Comparison of ENCODE assay signal across 20 cellular contexts in genomic region chr7:54947266-54947665, GRCh38.
DNase-seq lines count a peak whose midpoint lies in the region; ATAC-seq and TF ChIP-seq lines count a peak whose summit lies in the region.
"Had no signal": no experiment of that assay in that cellular context is flagged by ENCODE, and none has a peak within 500 bp of the region (broad histone marks: within the 10 kb centered on the region; RNA-seq: fewer than 3 reads in every experiment).

No MANE protein-coding gene starts in this region.

- H3K9me3 Mint-ChIP-seq in MCF 10A (ENCODE audit: unreplicated experiment) (peaks cover 4% of the 10 kb centered on the region), type B pancreatic cell (no peaks in the 10 kb centered on the region)
- H3K9me3 Mint-ChIP-seq: CD8-positive, alpha-beta T cell had no signal

- CTCF ChIA-PET in MCF 10A (lab: Yijun Ruan, JAX): interaction anchor here (0.8 to 1.9 kb wide), 4 partner anchors 21 to 307 kb away, joined by 3 to 10 read pairs (median 4); no protein-coding TSS in a partner anchor

- TF ChIP-seq POLR2A in breast epithelium (IDR thresholded peaks at IDR 0.05) (no peak), vagina (IDR thresholded peaks at IDR 0.05) (no peak)

- intact Hi-C loops in MCF 10A (cut with micrococcal nuclease) (no loop called here), breast epithelium (cut with DNase I; ENCODE audit: low total_unique reads) (no loop called here), vagina (cut with DNase I) (no loop called here)

- POLR2A ChIA-PET in MCF 10A (lab: Yijun Ruan, JAX): interaction anchor here (0.5 to 4.3 kb wide), 17 partner anchors 8 to 239 kb away, joined by 3 to 126 read pairs (median 5); partner anchors contain the start of genes EGFR and SEC61G

- BruUV-seq in MCF 10A (replicated peaks; lab: Mats Ljungman, UMichigan): no TSS peak

- H3K27me3 Mint-ChIP-seq in MCF 10A (ENCODE audit: insufficient read depth, unreplicated experiment): no peaks in the 10 kb centered on the region
- H3K27me3 Mint-ChIP-seq in type B pancreatic cell: no peaks in the 10 kb centered on the region
- H3K27me3 Mint-ChIP-seq: B cell had no signal

- no peaks in the 10 kb centered on the region for H3K27me3 ChIP-seq in breast epithelium
- no peaks in the 10 kb centered on the region for H3K27me3 ChIP-seq in foreskin keratinocyte
- H3K27me3 ChIP-seq in vagina: no peaks in the 10 kb centered on the region
- H3K27me3 ChIP-seq: BLaER1 treated with 17β-estradiol and CSF1 and Interleukin-3, amounts not matched to agents 10 nM and 100 nM had no signal

- H3K36me3 ChIP-seq in breast epithelium: no peaks in the 10 kb centered on the region
- H3K36me3 ChIP-seq in vagina: no peaks in the 10 kb centered on the region
- H3K36me3 ChIP-seq: BLaER1 treated with 17β-estradiol and CSF1 and Interleukin-3, amounts not matched to agents 10 nM and 100 nM had no signal

- H3K36me3 Mint-ChIP-seq in MCF 10A (ENCODE audit: insufficient read depth, unreplicated experiment) (peaks cover 7% of the 10 kb centered on the region), type B pancreatic cell (no peaks in the 10 kb centered on the region)
- H3K36me3 Mint-ChIP-seq: CD8-positive, alpha-beta T cell had no signal

- H3K4me3 Mint-ChIP-seq in MCF 10A (ENCODE audit: unreplicated experiment) (no peak overlapping the region), type B pancreatic cell (no peak overlapping the region)
- H3K4me3 Mint-ChIP-seq: B cell; CD8-positive, alpha-beta T cell; GM23338 had no signal

- H3K4me1 Mint-ChIP-seq in MCF 10A (ENCODE audit: insufficient read depth, unreplicated experiment): peaks cover 24% of the 10 kb centered on the region
- H3K4me1 Mint-ChIP-seq in type B pancreatic cell (ENCODE audit: unreplicated experiment): peaks cover 3% of the 10 kb centered on the region
- H3K4me1 Mint-ChIP-seq: B cell, GM23338 had no signal

- no peak overlapping the region for H3K27ac ChIP-seq in breast epithelium
- peak overlapping the region; percentile 94 for H3K27ac ChIP-seq in epithelial cell of prostate
- H3K27ac ChIP-seq in foreskin keratinocyte: peak overlapping the region; percentile 96
- H3K27ac ChIP-seq in vagina: no peak overlapping the region
- H3K27ac ChIP-seq: BLaER1 treated with 17β-estradiol and CSF1 and Interleukin-3, amounts not matched to agents 10 nM and 100 nM; HL-60 had no signal

- H3K4me1 ChIP-seq in breast epithelium (no peaks in the 10 kb centered on the region), foreskin keratinocyte (peaks cover 20% of the 10 kb centered on the region), vagina (peaks cover 17% of the 10 kb centered on the region)
- H3K4me1 ChIP-seq: BLaER1 treated with 17β-estradiol and CSF1 and Interleukin-3, amounts not matched to agents 10 nM and 100 nM had no signal

- H3K27ac Mint-ChIP-seq in MCF 10A (ENCODE audit: low read depth, unreplicated experiment) (peak overlapping the region; percentile 98), type B pancreatic cell (peak overlapping the region; percentile 98)
- H3K27ac Mint-ChIP-seq: B cell; CD8-positive, alpha-beta T cell; GM23338 had no signal

- DNase-seq in MCF 10A (ENCODE audit: unreplicated experiment) (no peak), breast epithelium (ENCODE audit: low spot score in 2 of 2) (no peak), epithelial cell of prostate (ENCODE audit: low read depth, low spot score) (no peak), foreskin keratinocyte (peak in 1 of 2 donors; percentile 56), type B pancreatic cell (ENCODE audit: extremely low spot score, unreplicated experiment) (no peak), NCI-H2029 treated with DMSO at 0.1 percent for 48 hours (lab: John Stamatoyannopoulos, UW) (no peak), vagina (ENCODE audit: extremely low spot score in 2 of 2) (no peak)
- DNase-seq: 8988T; CD8-positive, alpha-beta T cell; DMS 273 treated with DMSO at 0.1 percent for 48 hours; DMS53; DND-41; EL; HCEC 1CT had no signal

- ATAC-seq in foreskin keratinocyte (peak; percentile 48), GM19351 (IDR thresholded peaks at IDR 0.05; ENCODE audit: unreplicated experiment) (no peak)
- ATAC-seq: CD8-positive, alpha-beta T cell; GM12878; GM23338 had no signal

- H3K9me3 ChIP-seq in breast epithelium: no peaks in the 10 kb centered on the region
- no peaks in the 10 kb centered on the region for H3K9me3 ChIP-seq in vagina

- TF ChIP-seq CTCF in MCF 10A (IDR thresholded peaks at IDR 0.05; ENCODE audit: unreplicated experiment): no peak
- no peak for TF ChIP-seq CTCF in breast epithelium (IDR thresholded peaks at IDR 0.05)
- no peak for TF ChIP-seq CTCF in foreskin keratinocyte (conservative IDR thresholded peaks at IDR 0.05)
- no peak for TF ChIP-seq CTCF in type B pancreatic cell (conservative IDR thresholded peaks at IDR 0.05)
- no peak for TF ChIP-seq CTCF in vagina (IDR thresholded peaks at IDR 0.05)

- no peak overlapping the region for H3K4me3 ChIP-seq in breast epithelium
- no peak overlapping the region for H3K4me3 ChIP-seq in vagina
- H3K4me3 ChIP-seq: BLaER1 treated with 17β-estradiol and CSF1 and Interleukin-3, amounts not matched to agents 10 nM and 100 nM; GM12878; GM23338 had no signal

Comparison
In these comparisons a context has a peak if more than half of its experiments do, and no peak if none do; other contexts are left out.
1. H3K27ac ChIP-seq: peak in epithelial cell of prostate (single experiment) and foreskin keratinocyte (single experiment); none in breast epithelium (0 of 2) and vagina (single experiment).